In the genomic region with DNA sequence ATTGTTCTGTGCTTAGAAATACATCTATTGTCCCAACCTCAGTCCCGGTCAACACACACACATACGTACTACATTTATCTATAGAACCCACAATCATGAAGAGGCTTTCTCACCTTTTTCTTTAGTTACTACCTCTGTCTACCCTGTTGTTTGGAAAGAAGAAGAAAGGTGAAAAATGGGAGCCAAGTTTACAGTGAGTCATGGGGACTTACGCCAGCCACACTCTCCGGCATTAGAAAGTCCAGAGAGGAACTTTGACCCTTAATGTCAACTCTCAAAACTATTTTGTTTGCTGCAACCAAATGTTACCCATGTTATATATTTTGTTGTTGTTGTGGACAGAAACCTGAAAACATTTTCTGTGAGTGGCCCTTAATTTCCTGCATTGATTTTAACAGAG, we compare ENCODE assay signal across 21 cellular contexts.
DNase-seq lines count a peak whose midpoint lies in the region; ATAC-seq, FAIRE-seq and TF ChIP-seq lines count a peak whose summit lies in the region.
"Had no signal": no experiment of that assay in that cellular context is flagged by ENCODE, and none has a peak within 500 bp of the region (broad histone marks: within the 10 kb centered on the region; RNA-seq: fewer than 3 reads in every experiment).

No MANE protein-coding gene starts in this region.

- H3K79me2 ChIP-seq in HepG2 (ENCODE audit: insufficient read depth, low read length): no peaks in the 10 kb centered on the region

- POLR2A ChIA-PET in HepG2 (lab: Yijun Ruan, JAX): no interaction called here

- WGBS in HepG2 (ENCODE audit: low lambda C conversion rate): 47% methylated on average over 4 of the region's 4 CpGs
- WGBS in upper lobe of left lung, 2 donors: 92 to 94% methylated on average over 4 of the region's 4 CpGs

- CTCF ChIA-PET in HepG2 (lab: Yijun Ruan, JAX; ENCODE audit: low intra/inter-chr PET ratio, low total read pairs): no interaction called here

- H3K9ac ChIP-seq in HepG2 (ENCODE audit: insufficient read depth, low read depth, low read length): no peak overlapping the region
- H3K9ac ChIP-seq: BLaER1 treated with 17β-estradiol and CSF1 and Interleukin-3, amounts not matched to agents 10 nM and 100 nM; KMS-11 had no signal

- H3K9me3 ChIP-seq in HepG2 (ENCODE audit: low read length) (no peaks in the 10 kb centered on the region), upper lobe of left lung (no peaks in the 10 kb centered on the region)
- H3K9me3 ChIP-seq: SJSA1 had no signal

- H3K27me3 ChIP-seq in HepG2 (ENCODE audit: control insufficient read depth in 1 of 2, insufficient read depth in 2 of 2, low read length in 2 of 2) (no peaks in the 10 kb centered on the region), upper lobe of left lung (no peaks in the 10 kb centered on the region)
- H3K27me3 ChIP-seq: BLaER1 treated with 17β-estradiol and CSF1 and Interleukin-3, amounts not matched to agents 10 nM and 100 nM; SJSA1 had no signal

- FAIRE-seq in HepG2 (lab: Jason Lieb, UNC): no peak
- FAIRE-seq: GM12891, GM18507 had no signal

- H4K20me1 ChIP-seq in HepG2 (ENCODE audit: insufficient read depth, low read length): no peaks in the 10 kb centered on the region

- H3K36me3 ChIP-seq in HepG2 (replicated peaks in 1 of 2; ENCODE audit: control insufficient read depth in 1 of 2, insufficient read depth in 2 of 2, low read length in 2 of 2) (peaks cover 0 to 3% of the 10 kb centered on the region in 2 experiments; a peak in 3 of 5 replicates), upper lobe of left lung (peaks cover 0 to 7% (median 0%) of the 10 kb centered on the region in 4 donors)

- DNase-seq in ELR (ENCODE audit: low read depth) (peak; percentile 17), M059J (ENCODE audit: low read depth) (peak; percentile 32), HepG2 (ENCODE audit: low spot score) (peak; percentile 56), upper lobe of left lung (no peak)
- DNase-seq: DND-41, GDM1, H9, NCI-H1105 treated with DMSO at 0.1 percent for 48 hours, NCI-H1930, NCI-H526 treated with DMSO at 0.1 percent for 48 hours, OCI-M1 had no signal

- intact Hi-C loops in HepG2 (cut with micrococcal nuclease; ENCODE audit: unreplicated experiment): no loop called here

- in situ Hi-C loops in HepG2 (cut with HindIII; ENCODE audit: extremely low pct_ligation_motif_present, low pct_unique_long_range_greater_than_20kb): no loop called here

- H3K4me1 ChIP-seq in HepG2 (ENCODE audit: insufficient read depth, low read length): peaks cover 25% of the 10 kb centered on the region
- peaks cover 0 to 5% (median 1%) of the 10 kb centered on the region in 4 donors for H3K4me1 ChIP-seq in upper lobe of left lung
- H3K4me1 ChIP-seq: SJSA1 had no signal

- no peak overlapping the region for H2AFZ ChIP-seq in HepG2 (ENCODE audit: low read length)

- TF ChIP-seq RAD21 in HepG2 (CRISPR knock-in tag; IDR thresholded peaks at IDR 0.05): no peak

- TF ChIP-seq EP300 in HepG2 (IDR thresholded peaks at IDR 0.05; ENCODE audit: low read depth in 2 of 2, low read length in 2 of 2) (peak in 1 of 2 experiments; percentile 53; a peak in 1 of 4 replicates), HepG2 (CRISPR knock-in tag; IDR thresholded peaks at IDR 0.05; ENCODE audit: borderline replicate concordance) (no peak), upper lobe of left lung (IDR thresholded peaks at IDR 0.05) (no peak)

- no peak for TF ChIP-seq CTCF in HepG2 (CRISPR knock-in tag; IDR thresholded peaks at IDR 0.05)
- TF ChIP-seq CTCF in upper lobe of left lung (IDR thresholded peaks at IDR 0.05): no peak

- TF ChIP-seq POLR2A in HepG2 (IDR thresholded peaks at IDR 0.05; ENCODE audit: insufficient read depth in 1 of 2, low read depth in 2 of 2, low read length in 2 of 2) (no peak), upper lobe of left lung (IDR thresholded peaks at IDR 0.05) (no peak)

- ATAC-seq in esophagus mucosa (peak; percentile 14), HepG2 (peak; percentile 88), HG02798 (IDR thresholded peaks at IDR 0.05; ENCODE audit: poor library complexity, unreplicated experiment) (no peak), upper lobe of left lung (ENCODE audit: low FRiP score in 2 of 2) (no peak), GM18520 (IDR thresholded peaks at IDR 0.05; ENCODE audit: unreplicated experiment) (no peak), GM21367 (IDR thresholded peaks at IDR 0.05; ENCODE audit: unreplicated experiment) (no peak)

- 0 out of 2 replicates have a peak overlapping the region, but pooled peaks have one; percentile 1 for H3K4me2 ChIP-seq in HepG2 (ENCODE audit: low read depth, low read length)
- H3K4me2 ChIP-seq: BLaER1 treated with 17β-estradiol and CSF1 and Interleukin-3, amounts not matched to agents 10 nM and 100 nM; KMS-11 had no signal

- BruUV-seq in HepG2 (replicated peaks; lab: Mats Ljungman, UMichigan): no TSS peak

- peak overlapping the region; percentile 22 for H3K27ac ChIP-seq in HepG2 (ENCODE audit: extremely low read length, insufficient read depth, low read length)
- H3K27ac ChIP-seq in upper lobe of left lung: no peak overlapping the region
- H3K27ac ChIP-seq: BLaER1 treated with 17β-estradiol and CSF1 and Interleukin-3, amounts not matched to agents 10 nM and 100 nM; KMS-11; RWPE1; SJSA1 had no signal

- H3K4me3 ChIP-seq in HepG2 (replicated peaks in 1 of 3; ENCODE audit: insufficient read depth in 1 of 3, low read depth in 2 of 3, low read length in 3 of 3) (no peak overlapping the region), upper lobe of left lung (no peak overlapping the region)
- H3K4me3 ChIP-seq: BLaER1 treated with 17β-estradiol and CSF1 and Interleukin-3, amounts not matched to agents 10 nM and 100 nM; SJSA1 had no signal

TF ChIP-seq in HepG2, 621 proteins besides CTCF, POLR2A, EP300 and RAD21 (continues in another document):
- TF ChIP-seq CEBPB (IDR thresholded peaks at IDR 0.05; ENCODE audit: borderline replicate concordance, low read depth, low read length): peak; percentile 5; the same call in 1 of the 2 replicates
- TF ChIP-seq ISL2 (CRISPR knock-in tag; IDR thresholded peaks at IDR 0.05): 0 out of 2 replicates have a peak, but pooled peaks have one; percentile 33
- no peak for TF ChIP-seq RBAK (CRISPR knock-in tag; IDR thresholded peaks at IDR 0.05)
- no peak for TF ChIP-seq ZNF7 (CRISPR knock-in tag; IDR thresholded peaks at IDR 0.05)
- no peak for TF ChIP-seq AGO1 (IDR thresholded peaks at IDR 0.05; ENCODE audit: low read depth, low read length, poor library complexity, severe bottlenecking)
- no peak for TF ChIP-seq FOXP1 (IDR thresholded peaks at IDR 0.05)
- TF ChIP-seq FOXP1 (CRISPR knock-in tag; IDR thresholded peaks at IDR 0.05): peak; percentile 86
- no peak for TF ChIP-seq JARID2 (CRISPR knock-in tag; IDR thresholded peaks at IDR 0.05; ENCODE audit: insufficient replicate concordance)
- peak; percentile 72; the same call in 1 of the 2 replicates for TF ChIP-seq FOSL1 (CRISPR knock-in tag; IDR thresholded peaks at IDR 0.05; ENCODE audit: borderline replicate concordance)
- peak; percentile 57; the same call in 1 of the 2 replicates for TF ChIP-seq MED1 (CRISPR knock-in tag; IDR thresholded peaks at IDR 0.05)
- no peak for TF ChIP-seq MLLT10 (CRISPR knock-in tag; IDR thresholded peaks at IDR 0.05)
- TF ChIP-seq, protein P1, sequence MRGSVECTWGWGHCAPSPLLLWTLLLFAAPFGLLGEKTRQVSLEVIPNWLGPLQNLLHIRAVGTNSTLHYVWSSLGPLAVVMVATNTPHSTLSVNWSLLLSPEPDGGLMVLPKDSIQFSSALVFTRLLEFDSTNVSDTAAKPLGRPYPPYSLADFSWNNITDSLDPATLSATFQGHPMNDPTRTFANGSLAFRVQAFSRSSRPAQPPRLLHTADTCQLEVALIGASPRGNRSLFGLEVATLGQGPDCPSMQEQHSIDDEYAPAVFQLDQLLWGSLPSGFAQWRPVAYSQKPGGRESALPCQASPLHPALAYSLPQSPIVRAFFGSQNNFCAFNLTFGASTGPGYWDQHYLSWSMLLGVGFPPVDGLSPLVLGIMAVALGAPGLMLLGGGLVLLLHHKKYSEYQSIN (CRISPR knock-in tag; IDR thresholded peaks at IDR 0.05; ENCODE audit: borderline replicate concordance): no peak
- no peak for TF ChIP-seq ZMYM3 (CRISPR knock-in tag; IDR thresholded peaks at IDR 0.05)
- TF ChIP-seq NCOA5 (CRISPR knock-in tag; IDR thresholded peaks at IDR 0.05): no peak
- no peak for TF ChIP-seq FLYWCH1 (CRISPR knock-in tag; IDR thresholded peaks at IDR 0.05)
- TF ChIP-seq PCBP2 (optimal IDR thresholded peaks at IDR 0.05; ENCODE audit: low read depth, low read length, poor library complexity, severe bottlenecking): no peak
- TF ChIP-seq, protein P2, sequence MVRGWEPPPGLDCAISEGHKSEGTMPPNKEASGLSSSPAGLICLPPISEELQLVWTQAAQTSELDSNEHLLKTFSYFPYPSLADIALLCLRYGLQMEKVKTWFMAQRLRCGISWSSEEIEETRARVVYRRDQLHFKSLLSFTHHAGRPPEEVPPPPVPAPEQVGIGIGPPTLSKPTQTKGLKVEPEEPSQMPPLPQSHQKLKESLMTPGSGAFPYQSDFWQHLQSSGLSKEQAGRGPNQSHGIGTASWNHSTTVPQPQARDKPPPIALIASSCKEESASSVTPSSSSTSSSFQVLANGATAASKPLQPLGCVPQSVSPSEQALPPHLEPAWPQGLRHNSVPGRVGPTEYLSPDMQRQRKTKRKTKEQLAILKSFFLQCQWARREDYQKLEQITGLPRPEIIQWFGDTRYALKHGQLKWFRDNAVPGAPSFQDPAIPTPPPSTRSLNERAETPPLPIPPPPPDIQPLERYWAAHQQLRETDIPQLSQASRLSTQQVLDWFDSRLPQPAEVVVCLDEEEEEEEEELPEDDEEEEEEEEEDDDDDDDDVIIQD (CRISPR knock-in tag; IDR thresholded peaks at IDR 0.05; ENCODE audit: low read depth): peak; percentile 100
- no peak for TF ChIP-seq MED8 (CRISPR knock-in tag; IDR thresholded peaks at IDR 0.05; ENCODE audit: insufficient replicate concordance)
- peak; percentile 34; the same call in 1 of the 2 replicates for TF ChIP-seq DPF2 (CRISPR knock-in tag; IDR thresholded peaks at IDR 0.05; ENCODE audit: borderline replicate concordance, low read depth)
- no peak for TF ChIP-seq MAFG (CRISPR knock-in tag; IDR thresholded peaks at IDR 0.05)
- peak; percentile 81 for TF ChIP-seq RBM22 (optimal IDR thresholded peaks at IDR 0.05; ENCODE audit: low read length)
- TF ChIP-seq ZNF644 (CRISPR knock-in tag; IDR thresholded peaks at IDR 0.05; ENCODE audit: low read depth): peak; percentile 97
- no peak for TF ChIP-seq TBP (CRISPR knock-in tag; IDR thresholded peaks at IDR 0.05)

Comparison
In these comparisons a context has a peak if more than half of its experiments do, and no peak if none do; other contexts are left out.
1. DNase-seq: peak in ELR (single experiment), M059J (single experiment) and HepG2 (single experiment); none in upper lobe of left lung (0 of 2).
2. ATAC-seq: peak in esophagus mucosa (single experiment) and HepG2 (single experiment); none in HG02798 (single experiment), upper lobe of left lung (0 of 2), GM18520 (single experiment) and GM21367 (single experiment).